ENCODE assay signal across 8 cellular contexts in genomic region chr7:116955801-116956514, GRCh38. TPM values are rescaled to one million over a fixed set of nuclear protein-coding genes. Genes with fewer than 3 reads are reported as not detected.
DNase-seq lines count a peak whose midpoint lies in the region; ATAC-seq and TF ChIP-seq lines count a peak whose summit lies in the region.

No MANE protein-coding gene starts in this region.

- no peaks in the 10 kb centered on the region for H3K27me3 Mint-ChIP-seq in CD8-positive, alpha-beta T cell (ENCODE audit: low read depth)

- no peak overlapping the region for H3K4me3 ChIP-seq in CD8-positive, alpha-beta T cell (ENCODE audit: low read depth, low read length)
- no peak overlapping the region for H3K4me3 ChIP-seq in cardiac fibroblast (replicated peaks in 1 of 2; ENCODE audit: low read depth in 2 of 2, low read length in 2 of 2)
- H3K4me3 ChIP-seq in psoas muscle, result peak overlapping the region; percentile 17

- H3K36me3 ChIP-seq in CD8-positive, alpha-beta T cell (ENCODE audit: insufficient read depth, low read length), result no peaks in the 10 kb centered on the region
- H3K36me3 ChIP-seq in psoas muscle (ENCODE audit: insufficient read depth in 1 of 2, low read depth in 1 of 2), result no peaks in the 10 kb centered on the region

- POLR2A ChIA-PET in CD8-positive, alpha-beta T cell (lab: Charles Lee), result no interaction called here

- peaks cover 4% of the 10 kb centered on the region for H3K36me3 Mint-ChIP-seq in CD8-positive, alpha-beta T cell

- peak overlapping the region; percentile 19 for H3K4me3 Mint-ChIP-seq in CD8-positive, alpha-beta T cell

- H3K4me1 ChIP-seq in CD8-positive, alpha-beta T cell (ENCODE audit: insufficient read depth, low read length), result peaks cover 15% of the 10 kb centered on the region
- peaks cover 30% of the 10 kb centered on the region for H3K4me1 ChIP-seq in psoas muscle

- WGBS in psoas muscle, 3 donors, result 61 to 62% (median 62%) methylated on average over 4 of the region's 4 CpGs

- H3K27ac ChIP-seq in CD8-positive, alpha-beta T cell (ENCODE audit: low read depth, low read length), result no peak overlapping the region
- H3K27ac ChIP-seq in psoas muscle, result peak overlapping the region; percentile 100

- CTCF ChIA-PET in CD8-positive, alpha-beta T cell (lab: Charles Lee), result interaction anchor here (0.9 to 1.7 kb wide), 5 partner anchors 15 to 54 kb away, joined by 3 to 7 read pairs (median 5); no protein-coding TSS in a partner anchor

- intact Hi-C loops in CD8-positive, alpha-beta T cell (cut with DNase I, micrococcal nuclease), result loop anchor here (1.0 to 10.0 kb wide), 3 partner anchors 28 to 1229 kb away; partner anchors contain the start of genes CAPZA2 (in 1 of the 2) and LSM8 (in 1 of the 2)
- intact Hi-C loops in psoas muscle (cut with DNase I), result loop anchor here in 1 of 2 donors (1.0 kb wide), 1 partner anchor 39 kb away; no protein-coding TSS in a partner anchor
- intact Hi-C loops in left colon (cut with DNase I, micrococcal nuclease), result no loop called here

- no peaks in the 10 kb centered on the region for H3K27me3 ChIP-seq in CD8-positive, alpha-beta T cell (ENCODE audit: insufficient read depth, low read length)
- no peaks in the 10 kb centered on the region for H3K27me3 ChIP-seq in psoas muscle (ENCODE audit: insufficient read depth in 3 of 3, low read length in 2 of 3)

- ATAC-seq in CD8-positive, alpha-beta T cell, result no peak
- peak; percentile 54 for ATAC-seq in GM19397 (IDR thresholded peaks at IDR 0.05; ENCODE audit: unreplicated experiment)
- ATAC-seq in HG03378 (IDR thresholded peaks at IDR 0.05; ENCODE audit: unreplicated experiment), result peak; percentile 87
- no peak for ATAC-seq in psoas muscle
- no peak for ATAC-seq in left colon

- H3K4me1 Mint-ChIP-seq in CD8-positive, alpha-beta T cell (ENCODE audit: low read depth), result peaks cover 21% of the 10 kb centered on the region

- no peak for DNase-seq in CD8-positive, alpha-beta T cell
- DNase-seq in cardiac fibroblast (ENCODE audit: low read depth in 2 of 2) (peak; percentile 15 to 85), psoas muscle (no peak), left colon (no peak), DMS53 (lab: John Stamatoyannopoulos, UW) (no peak), putamen (ENCODE audit: low spot score) (no peak)

- H3K9me3 ChIP-seq in CD8-positive, alpha-beta T cell (ENCODE audit: low read length), result no peaks in the 10 kb centered on the region
- no peaks in the 10 kb centered on the region for H3K9me3 ChIP-seq in psoas muscle

- no peak for TF ChIP-seq CTCF in CD8-positive, alpha-beta T cell (IDR thresholded peaks at IDR 0.05)
- TF ChIP-seq CTCF in cardiac fibroblast (IDR thresholded peaks at IDR 0.05; ENCODE audit: low read depth, low read length) (no peak), psoas muscle (IDR thresholded peaks at IDR 0.05) (no peak)

- H3K9me3 Mint-ChIP-seq in CD8-positive, alpha-beta T cell, result no peaks in the 10 kb centered on the region

- peak overlapping the region; percentile 14 for H3K27ac Mint-ChIP-seq in CD8-positive, alpha-beta T cell

RNA-seq across cellular contexts. Expression of gene ST7, which starts 2.7 kb away (rescaled TPM):
- total RNA-seq in CD8-positive, alpha-beta T cell, result 1 to 10 TPM; 4.4 to 5.0 TPM
- total RNA-seq in psoas muscle (10 to 100 TPM in 2 of 4 donors, 1 to 10 TPM in 2; 6.3 to 12.5 (median 8.8) TPM), left colon (10 to 100 TPM; 12.6 to 13.7 TPM)
- 10 to 100 TPM in 1 of 3 donors, 1 to 10 TPM in 2; 6.0 to 12.3 (median 6.7) TPM for polyA plus RNA-seq in psoas muscle

Comparison
In these comparisons a context has a peak if more than half of its experiments do, and no peak if none do; other contexts are left out.
1. ATAC-seq: peak in GM19397 (single experiment) and HG03378 (single experiment); none in CD8-positive, alpha-beta T cell (single experiment), psoas muscle (0 of 4) and left colon (single experiment).
2. DNase-seq: peak in cardiac fibroblast (2 of 2); none in CD8-positive, alpha-beta T cell (0 of 7), psoas muscle (0 of 2), left colon (0 of 2), DMS53 (single experiment) and putamen (single experiment).
3. intact Hi-C loops: an anchor here in CD8-positive, alpha-beta T cell (1.0 to 10.0 kb wide); none called in left colon.